Comparison of ENCODE assay signal across 21 cellular contexts in the genomic region with DNA sequence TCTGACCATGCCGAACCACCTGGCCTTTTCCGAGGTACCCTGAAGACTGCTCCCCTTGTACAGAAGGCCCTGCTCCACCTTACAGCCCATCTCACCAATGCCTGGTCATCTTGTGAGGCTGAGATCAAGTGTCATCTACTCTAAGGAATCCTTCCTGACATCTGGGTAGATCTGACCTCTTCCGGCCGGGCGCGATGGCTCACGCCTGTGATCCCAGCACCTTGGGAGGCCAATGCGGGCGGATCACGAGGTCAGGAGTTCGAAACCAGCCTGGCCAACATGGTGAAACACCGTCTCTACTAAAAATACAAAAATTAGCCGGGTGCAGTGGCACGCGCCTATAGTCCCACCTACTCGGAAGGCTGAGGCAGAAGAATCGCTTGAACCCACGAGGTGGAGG.
DNase-seq lines count a peak whose midpoint lies in the region; ATAC-seq and TF ChIP-seq lines count a peak whose summit lies in the region.
"Had no signal": no experiment of that assay in that cellular context is flagged by ENCODE, and none has a peak within 500 bp of the region (broad histone marks: within the 10 kb centered on the region; RNA-seq: fewer than 3 reads in every experiment).

No MANE protein-coding gene starts in this region.

- H3F3A ChIP-seq in OCI-LY1 (ENCODE audit: insufficient read depth, low read length), result no peaks in the 10 kb centered on the region

- no peak for DNase-seq in activated T-cell treated with anti-CD3 and anti-CD28 coated beads, Interleukin-2, amount 50 U/mL, for 24 hours
- DNase-seq in activated T-cell treated with anti-CD3 and anti-CD28 coated beads, Interleukin-2, amount 50 U/mL, for 48 hours, result no peak
- DNase-seq in memory B cell (ENCODE audit: low spot score in 2 of 2) (no peak), glomerular visceral epithelial cell (ENCODE audit: extremely low spot score) (no peak)
- DNase-seq in stimulated activated effector memory CD8-positive, alpha-beta T cell treated with anti-CD3 and anti-CD28 coated beads, Interleukin-12 subunit alpha, Interleukin-12 subunit beta, amount 100 ng/mL, for 72 hours (ENCODE audit: low spot score in 2 of 2), result no peak
- no peak for DNase-seq in activated naive CD4-positive, alpha-beta T cell (lab: John Stamatoyannopoulos, UW)
- DNase-seq: CD8-positive, alpha-beta memory T cell; DND-41; GOT3; Karpas-422; MM.1S; NCI-H1105 treated with DMSO at 0.1 percent for 48 hours; NCI-H1694 treated with DMSO at 0.1 percent for 48 hours; NCI-H2107; NCI-H2227 treated with DMSO at 0.1 percent for 48 hours; NCI-H524 had no signal

- H3K27me3 ChIP-seq in OCI-LY1 (ENCODE audit: insufficient read depth, low read length), result no peaks in the 10 kb centered on the region
- H3K27me3 ChIP-seq: BLaER1 had no signal

- H3K4me1 ChIP-seq in OCI-LY1 (ENCODE audit: insufficient read depth, low read length, severe bottlenecking), result peaks cover 31% of the 10 kb centered on the region

- H3K79me2 ChIP-seq in OCI-LY1 (ENCODE audit: insufficient read depth, low read length), result peaks cover 22% of the 10 kb centered on the region

- H4K20me1 ChIP-seq in OCI-LY1 (ENCODE audit: insufficient read depth, low read length), result no peaks in the 10 kb centered on the region

- H3K9me3 Mint-ChIP-seq in activated T-cell treated with anti-CD3 and anti-CD28 coated beads, Interleukin-2, amount 50 U/mL, for 24 hours, result no peaks in the 10 kb centered on the region
- H3K9me3 Mint-ChIP-seq in memory B cell, result peaks cover 1% of the 10 kb centered on the region
- no peaks in the 10 kb centered on the region for H3K9me3 Mint-ChIP-seq in stimulated activated effector memory CD8-positive, alpha-beta T cell treated with anti-CD3 and anti-CD28 coated beads, Interleukin-12 subunit alpha, Interleukin-12 subunit beta, amount 100 ng/mL, for 72 hours
- H3K9me3 Mint-ChIP-seq: CD8-positive, alpha-beta memory T cell had no signal

- H3K9me2 ChIP-seq in OCI-LY1 (ENCODE audit: low read depth, low read length), result no peaks in the 10 kb centered on the region

- no peaks in the 10 kb centered on the region for H3K36me3 ChIP-seq in OCI-LY1 (ENCODE audit: insufficient read depth, low read length)

- peak overlapping the region; percentile 4; the same call in 1 of the 2 replicates for H2AFZ ChIP-seq in OCI-LY1 (ENCODE audit: low read length)

- H3K4me2 ChIP-seq in OCI-LY1 (ENCODE audit: low read length), result no peak overlapping the region
- H3K4me2 ChIP-seq: BLaER1 had no signal

- H3K36me3 Mint-ChIP-seq in activated T-cell treated with anti-CD3 and anti-CD28 coated beads, Interleukin-2, amount 50 U/mL, for 24 hours (ENCODE audit: low read depth), result peaks cover 26% of the 10 kb centered on the region
- H3K36me3 Mint-ChIP-seq in memory B cell, result no peaks in the 10 kb centered on the region
- peaks cover 28% of the 10 kb centered on the region for H3K36me3 Mint-ChIP-seq in stimulated activated effector memory CD8-positive, alpha-beta T cell treated with anti-CD3 and anti-CD28 coated beads, Interleukin-12 subunit alpha, Interleukin-12 subunit beta, amount 100 ng/mL, for 72 hours

- H3K27ac ChIP-seq in OCI-LY1 (ENCODE audit: low read depth, low read length, poor library complexity, severe bottlenecking), result no peak overlapping the region
- H3K27ac ChIP-seq: BLaER1 had no signal

- H3K9ac ChIP-seq in OCI-LY1 (ENCODE audit: low read length), result no peak overlapping the region
- H3K9ac ChIP-seq: BLaER1 had no signal

- TF ChIP-seq CTCF in OCI-LY1 (IDR thresholded peaks at IDR 0.05; ENCODE audit: low read length), result no peak

- H3K27me3 Mint-ChIP-seq in activated T-cell treated with anti-CD3 and anti-CD28 coated beads, Interleukin-2, amount 50 U/mL, for 24 hours, result no peaks in the 10 kb centered on the region
- no peaks in the 10 kb centered on the region for H3K27me3 Mint-ChIP-seq in memory B cell

- peaks cover 38% of the 10 kb centered on the region for H3K4me1 Mint-ChIP-seq in activated T-cell treated with anti-CD3 and anti-CD28 coated beads, Interleukin-2, amount 50 U/mL, for 24 hours (ENCODE audit: low read depth)
- H3K4me1 Mint-ChIP-seq in memory B cell, result peaks cover 28% of the 10 kb centered on the region
- peaks cover 22% of the 10 kb centered on the region for H3K4me1 Mint-ChIP-seq in stimulated activated effector memory CD8-positive, alpha-beta T cell treated with anti-CD3 and anti-CD28 coated beads, Interleukin-12 subunit alpha, Interleukin-12 subunit beta, amount 100 ng/mL, for 72 hours

- H3K4me3 ChIP-seq in OCI-LY1 (ENCODE audit: low read depth, low read length, poor library complexity, severe bottlenecking), result no peak overlapping the region
- H3K4me3 ChIP-seq: BLaER1 had no signal

- H3K27ac Mint-ChIP-seq in activated T-cell treated with anti-CD3 and anti-CD28 coated beads, Interleukin-2, amount 50 U/mL, for 24 hours, result peak overlapping the region; percentile 44
- peak overlapping the region; percentile 95 for H3K27ac Mint-ChIP-seq in memory B cell
- peak overlapping the region; percentile 43 for H3K27ac Mint-ChIP-seq in stimulated activated effector memory CD8-positive, alpha-beta T cell treated with anti-CD3 and anti-CD28 coated beads, Interleukin-12 subunit alpha, Interleukin-12 subunit beta, amount 100 ng/mL, for 72 hours

- H3K9me3 ChIP-seq in OCI-LY1 (ENCODE audit: low read length), result 0 out of 2 replicates have a peak, but pooled peaks cover 3% of the 10 kb centered on the region
- H3K9me3 ChIP-seq: BLaER1 had no signal

- no peak overlapping the region for H3K4me3 Mint-ChIP-seq in activated T-cell treated with anti-CD3 and anti-CD28 coated beads, Interleukin-2, amount 50 U/mL, for 24 hours
- H3K4me3 Mint-ChIP-seq in memory B cell, result peak overlapping the region; percentile 22
- peak overlapping the region; percentile 99 for H3K4me3 Mint-ChIP-seq in stimulated activated effector memory CD8-positive, alpha-beta T cell treated with anti-CD3 and anti-CD28 coated beads, Interleukin-12 subunit alpha, Interleukin-12 subunit beta, amount 100 ng/mL, for 72 hours

- no peak for ATAC-seq in memory B cell (ENCODE audit: low read depth)
- ATAC-seq in stimulated activated effector memory CD8-positive, alpha-beta T cell treated with anti-CD3 and anti-CD28 coated beads, Interleukin-12 subunit alpha, Interleukin-12 subunit beta, amount 100 ng/mL, for 72 hours, result no peak
- no peak for ATAC-seq in HG03175 (IDR thresholded peaks at IDR 0.05; ENCODE audit: unreplicated experiment)
- ATAC-seq: HepG2, Panc1 had no signal

Comparison
In these comparisons a context has a peak if more than half of its experiments do, and no peak if none do; other contexts are left out.
1. H3K27ac Mint-ChIP-seq: peak in every context shown above with its lines; median percentile 95 in memory B cell; 44 in activated T-cell treated with anti-CD3 and anti-CD28 coated beads, Interleukin-2, amount 50 U/mL, for 24 hours; 43 in stimulated activated effector memory CD8-positive, alpha-beta T cell treated with anti-CD3 and anti-CD28 coated beads, Interleukin-12 subunit alpha, Interleukin-12 subunit beta, amount 100 ng/mL, for 72 hours.